In the genomic region with DNA sequence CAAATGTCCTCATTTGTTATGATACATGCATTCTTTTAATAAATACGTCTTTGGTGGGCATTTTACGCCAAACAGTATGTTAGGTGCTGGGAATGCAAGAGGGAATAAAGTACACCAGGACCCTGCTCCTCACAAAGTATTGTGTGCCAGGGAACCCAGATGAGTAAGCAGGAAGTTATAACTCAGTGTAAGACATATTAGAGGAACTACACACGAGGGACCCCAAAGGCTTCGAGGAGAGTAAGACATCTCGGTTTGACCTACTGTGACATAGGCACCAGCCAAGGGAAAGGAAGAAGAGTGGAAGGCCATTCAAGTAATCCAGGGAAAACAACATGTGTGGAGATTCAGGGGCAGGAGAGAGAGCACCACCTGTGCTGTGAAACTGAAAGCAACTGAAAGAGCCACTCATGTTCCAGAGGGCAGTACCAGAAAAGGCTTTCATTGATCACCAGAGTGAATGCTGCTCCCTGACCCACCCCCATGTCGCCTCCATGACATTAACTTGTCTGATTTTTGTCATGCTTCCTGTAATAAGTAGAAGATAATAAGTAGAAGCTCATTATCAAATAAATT, we compare ENCODE assay signal across 13 cellular contexts.
DNase-seq lines count a peak whose midpoint lies in the region; ATAC-seq and TF ChIP-seq lines count a peak whose summit lies in the region.
"Had no signal": no experiment of that assay in that cellular context is flagged by ENCODE, and none has a peak within 500 bp of the region (broad histone marks: within the 10 kb centered on the region; RNA-seq: fewer than 3 reads in every experiment).

No MANE protein-coding gene starts in this region.

- H3K36me3 Mint-ChIP-seq in activated CD8-positive, alpha-beta T cell treated with anti-CD3 and anti-CD28 coated beads, Interleukin-2, amount 10 ng/mL, durations not matched to agents 7 days and 5 days (ENCODE audit: low read depth), result no peaks in the 10 kb centered on the region
- no peaks in the 10 kb centered on the region for H3K36me3 Mint-ChIP-seq in activated CD8-positive, alpha-beta T cell treated with anti-CD3 and anti-CD28 coated beads for 36 hours (ENCODE audit: low read depth)
- H3K36me3 Mint-ChIP-seq in activated T-helper 2 cell treated with anti-CD3 and anti-CD28 coated beads, Interferon-gamma antibody, Interleukin-2, Interleukin-4, amounts not matched to agents 10 μg/mL and 5 μg/mL and 100 μg/mL, durations not matched to agents 14 hours and 24 hours and 36 hours (ENCODE audit: low read depth), result no peaks in the 10 kb centered on the region
- no peaks in the 10 kb centered on the region for H3K36me3 Mint-ChIP-seq in stimulated activated naive B cell treated with anti-CD40 and anti-IgM and Interleukin-4, amounts not matched to agents 10 μg/mL and 1 μg/mL and 100 μg/mL, for 72 hours

- no peak for DNase-seq in activated CD8-positive, alpha-beta T cell treated with anti-CD3 and anti-CD28 coated beads, Interleukin-2, amount 10 ng/mL, durations not matched to agents 7 days and 5 days
- DNase-seq in activated CD8-positive, alpha-beta T cell treated with anti-CD3 and anti-CD28 coated beads for 36 hours, result no peak
- DNase-seq in activated T-helper 2 cell treated with anti-CD3 and anti-CD28 coated beads, Interferon-gamma antibody, Interleukin-2, Interleukin-4, amounts not matched to agents 10 μg/mL and 5 μg/mL and 100 μg/mL, durations not matched to agents 14 hours and 24 hours and 36 hours (ENCODE audit: low spot score), result no peak
- no peak for DNase-seq in stimulated activated naive B cell treated with anti-CD40 and anti-IgM and Interleukin-4, amounts not matched to agents 10 μg/mL and 1 μg/mL and 100 μg/mL, for 72 hours
- DNase-seq in 8988T, result no peak
- DNase-seq: EL, GM23248, MV-4-11, posterior cingulate gyrus, substantia nigra had no signal

- H3K27me3 Mint-ChIP-seq in activated CD8-positive, alpha-beta T cell treated with anti-CD3 and anti-CD28 coated beads, Interleukin-2, amount 10 ng/mL, durations not matched to agents 7 days and 5 days (ENCODE audit: low read depth), result no peaks in the 10 kb centered on the region
- peaks cover 9% of the 10 kb centered on the region for H3K27me3 Mint-ChIP-seq in activated CD8-positive, alpha-beta T cell treated with anti-CD3 and anti-CD28 coated beads for 36 hours
- no peaks in the 10 kb centered on the region for H3K27me3 Mint-ChIP-seq in activated T-helper 2 cell treated with anti-CD3 and anti-CD28 coated beads, Interferon-gamma antibody, Interleukin-2, Interleukin-4, amounts not matched to agents 10 μg/mL and 5 μg/mL and 100 μg/mL, durations not matched to agents 14 hours and 24 hours and 36 hours (ENCODE audit: low read depth)
- H3K27me3 Mint-ChIP-seq in stimulated activated naive B cell treated with anti-CD40 and anti-IgM and Interleukin-4, amounts not matched to agents 10 μg/mL and 1 μg/mL and 100 μg/mL, for 72 hours, result peaks cover 10 to 25% of the 10 kb centered on the region in 2 donors

- POLR2A ChIA-PET in activated CD8-positive, alpha-beta T cell treated with anti-CD3 and anti-CD28 coated beads, Interleukin-2, amount 10 ng/mL, durations not matched to agents 7 days and 5 days (lab: Charles Lee), result no interaction called here
- POLR2A ChIA-PET in activated CD8-positive, alpha-beta T cell treated with anti-CD3 and anti-CD28 coated beads for 36 hours (lab: Charles Lee), result no interaction called here

- H3K4me3 Mint-ChIP-seq in activated CD8-positive, alpha-beta T cell treated with anti-CD3 and anti-CD28 coated beads, Interleukin-2, amount 10 ng/mL, durations not matched to agents 7 days and 5 days, result peak overlapping the region; percentile 25
- H3K4me3 Mint-ChIP-seq in activated CD8-positive, alpha-beta T cell treated with anti-CD3 and anti-CD28 coated beads for 36 hours, result no peak overlapping the region
- H3K4me3 Mint-ChIP-seq in activated T-helper 2 cell treated with anti-CD3 and anti-CD28 coated beads, Interferon-gamma antibody, Interleukin-2, Interleukin-4, amounts not matched to agents 10 μg/mL and 5 μg/mL and 100 μg/mL, durations not matched to agents 14 hours and 24 hours and 36 hours (ENCODE audit: low read depth), result peak overlapping the region; percentile 6
- H3K4me3 Mint-ChIP-seq in stimulated activated naive B cell treated with anti-CD40 and anti-IgM and Interleukin-4, amounts not matched to agents 10 μg/mL and 1 μg/mL and 100 μg/mL, for 72 hours, result peak overlapping the region; percentile 36 to 47

- ATAC-seq in activated CD8-positive, alpha-beta T cell treated with anti-CD3 and anti-CD28 coated beads, Interleukin-2, amount 10 ng/mL, durations not matched to agents 7 days and 5 days, result no peak
- no peak for ATAC-seq in activated CD8-positive, alpha-beta T cell treated with anti-CD3 and anti-CD28 coated beads for 36 hours
- ATAC-seq in HG02943 (IDR thresholded peaks at IDR 0.05; ENCODE audit: low read depth, unreplicated experiment) (peak; percentile 51), HG02840 (IDR thresholded peaks at IDR 0.05; ENCODE audit: low FRiP score, unreplicated experiment) (no peak), GM21367 (IDR thresholded peaks at IDR 0.05; ENCODE audit: unreplicated experiment) (no peak)
- no peak for ATAC-seq in stimulated activated naive B cell treated with anti-CD40 and anti-IgM and Interleukin-4, amounts not matched to agents 10 μg/mL and 1 μg/mL and 100 μg/mL, for 72 hours (replicated peaks)

- intact Hi-C loops in activated CD8-positive, alpha-beta T cell treated with anti-CD3 and anti-CD28 coated beads for 36 hours (cut with micrococcal nuclease), result no loop called here
- intact Hi-C loops in activated T-helper 2 cell treated with anti-CD3 and anti-CD28 coated beads, Interferon-gamma antibody, Interleukin-2, Interleukin-4, amounts not matched to agents 10 μg/mL and 5 μg/mL and 100 μg/mL, durations not matched to agents 14 hours and 24 hours and 36 hours (cut with micrococcal nuclease), result no loop called here

- no peak for TF ChIP-seq CTCF in activated CD8-positive, alpha-beta T cell treated with anti-CD3 and anti-CD28 coated beads for 36 hours (IDR thresholded peaks at IDR 0.05)

- no peak overlapping the region for H3K27ac Mint-ChIP-seq in activated CD8-positive, alpha-beta T cell treated with anti-CD3 and anti-CD28 coated beads, Interleukin-2, amount 10 ng/mL, durations not matched to agents 7 days and 5 days
- H3K27ac Mint-ChIP-seq in activated CD8-positive, alpha-beta T cell treated with anti-CD3 and anti-CD28 coated beads for 36 hours, result no peak overlapping the region
- no peak overlapping the region for H3K27ac Mint-ChIP-seq in activated T-helper 2 cell treated with anti-CD3 and anti-CD28 coated beads, Interferon-gamma antibody, Interleukin-2, Interleukin-4, amounts not matched to agents 10 μg/mL and 5 μg/mL and 100 μg/mL, durations not matched to agents 14 hours and 24 hours and 36 hours
- H3K27ac Mint-ChIP-seq in stimulated activated naive B cell treated with anti-CD40 and anti-IgM and Interleukin-4, amounts not matched to agents 10 μg/mL and 1 μg/mL and 100 μg/mL, for 72 hours, result no peak overlapping the region

- CTCF ChIA-PET in activated CD8-positive, alpha-beta T cell treated with anti-CD3 and anti-CD28 coated beads, Interleukin-2, amount 10 ng/mL, durations not matched to agents 7 days and 5 days (lab: Charles Lee), result no interaction called here
- CTCF ChIA-PET in activated CD8-positive, alpha-beta T cell treated with anti-CD3 and anti-CD28 coated beads for 36 hours (lab: Charles Lee), result no interaction called here

- H3K9me3 Mint-ChIP-seq in activated CD8-positive, alpha-beta T cell treated with anti-CD3 and anti-CD28 coated beads, Interleukin-2, amount 10 ng/mL, durations not matched to agents 7 days and 5 days (ENCODE audit: insufficient read depth), result no peaks in the 10 kb centered on the region
- H3K9me3 Mint-ChIP-seq in activated CD8-positive, alpha-beta T cell treated with anti-CD3 and anti-CD28 coated beads for 36 hours, result no peaks in the 10 kb centered on the region
- H3K9me3 Mint-ChIP-seq in activated T-helper 2 cell treated with anti-CD3 and anti-CD28 coated beads, Interferon-gamma antibody, Interleukin-2, Interleukin-4, amounts not matched to agents 10 μg/mL and 5 μg/mL and 100 μg/mL, durations not matched to agents 14 hours and 24 hours and 36 hours, result no peaks in the 10 kb centered on the region
- H3K9me3 Mint-ChIP-seq in stimulated activated naive B cell treated with anti-CD40 and anti-IgM and Interleukin-4, amounts not matched to agents 10 μg/mL and 1 μg/mL and 100 μg/mL, for 72 hours, result no peaks in the 10 kb centered on the region

- H3K4me1 Mint-ChIP-seq in activated CD8-positive, alpha-beta T cell treated with anti-CD3 and anti-CD28 coated beads, Interleukin-2, amount 10 ng/mL, durations not matched to agents 7 days and 5 days (ENCODE audit: low read depth), result no peaks in the 10 kb centered on the region
- H3K4me1 Mint-ChIP-seq in activated CD8-positive, alpha-beta T cell treated with anti-CD3 and anti-CD28 coated beads for 36 hours (ENCODE audit: low read depth), result no peaks in the 10 kb centered on the region
- H3K4me1 Mint-ChIP-seq in activated T-helper 2 cell treated with anti-CD3 and anti-CD28 coated beads, Interferon-gamma antibody, Interleukin-2, Interleukin-4, amounts not matched to agents 10 μg/mL and 5 μg/mL and 100 μg/mL, durations not matched to agents 14 hours and 24 hours and 36 hours (ENCODE audit: low read depth), result no peaks in the 10 kb centered on the region
- H3K4me1 Mint-ChIP-seq in stimulated activated naive B cell treated with anti-CD40 and anti-IgM and Interleukin-4, amounts not matched to agents 10 μg/mL and 1 μg/mL and 100 μg/mL, for 72 hours, result peaks cover 5 to 6% of the 10 kb centered on the region in 2 donors
